9 cellular contexts compared by ENCODE assay signal in genomic region chr14:46490150-46490769, GRCh38.
DNase-seq lines count a peak whose midpoint lies in the region; ATAC-seq and TF ChIP-seq lines count a peak whose summit lies in the region.
"Had no signal": no experiment of that assay in that cellular context is flagged by ENCODE, and none has a peak within 500 bp of the region (broad histone marks: within the 10 kb centered on the region; RNA-seq: fewer than 3 reads in every experiment).

No MANE protein-coding gene starts in this region.

- H3K4me1 ChIP-seq in ovary (ENCODE audit: insufficient read depth): no peaks in the 10 kb centered on the region

- WGBS in ovary, 3 donors: 86 to 94% (median 92%) methylated on average over 2 of the region's 2 CpGs

- no peaks in the 10 kb centered on the region for H3K27me3 Mint-ChIP-seq in T-helper 2 cell treated with Interferon-gamma antibody and Interleukin-4, amounts not matched to agents 5 μg/mL and 100 μg/mL, for 36 hours (ENCODE audit: low read depth)
- H3K27me3 Mint-ChIP-seq: IgD-negative memory B cell had no signal

- intact Hi-C loops in ovary (cut with DNase I): no loop called here

- H3K9me3 ChIP-seq in WERI-Rb-1 (ENCODE audit: severe bottlenecking): no peaks in the 10 kb centered on the region
- H3K9me3 ChIP-seq in ovary: no peaks in the 10 kb centered on the region

- H3K27ac ChIP-seq in WERI-Rb-1 (no peak overlapping the region), ovary (no peak overlapping the region)

- peaks cover 28% of the 10 kb centered on the region for H3K9me3 Mint-ChIP-seq in T-helper 2 cell treated with Interferon-gamma antibody and Interleukin-4, amounts not matched to agents 5 μg/mL and 100 μg/mL, for 36 hours

- no peaks in the 10 kb centered on the region for H3K36me3 ChIP-seq in GM06990 (ENCODE audit: control insufficient read depth, insufficient read depth, low read length)
- no peaks in the 10 kb centered on the region for H3K36me3 ChIP-seq in WERI-Rb-1
- no peaks in the 10 kb centered on the region for H3K36me3 ChIP-seq in ovary

- TF ChIP-seq CTCF in GM06990 (IDR thresholded peaks at IDR 0.05; ENCODE audit: insufficient read depth, low read length, poor library complexity, severe bottlenecking): peak; percentile 43
- TF ChIP-seq CTCF in WERI-Rb-1 (IDR thresholded peaks at IDR 0.05; ENCODE audit: low read depth, low read length): peak; percentile 37; the same call in 1 of the 2 replicates
- TF ChIP-seq CTCF in ovary (IDR thresholded peaks at IDR 0.05): no peak

- H3K4me3 ChIP-seq in GM06990 (replicated peaks; ENCODE audit: low read depth, low read length): peak overlapping the region; percentile 47
- no peak overlapping the region for H3K4me3 ChIP-seq in WERI-Rb-1 (ENCODE audit: low read depth, low read length)
- H3K4me3 ChIP-seq in ovary: no peak overlapping the region

- H3K4me3 Mint-ChIP-seq in T-helper 2 cell treated with Interferon-gamma antibody and Interleukin-4, amounts not matched to agents 5 μg/mL and 100 μg/mL, for 36 hours: no peak overlapping the region
- H3K4me3 Mint-ChIP-seq: IgD-negative memory B cell had no signal

- TF ChIP-seq EP300 in ovary (IDR thresholded peaks at IDR 0.05): no peak

- H3K27me3 ChIP-seq in GM06990 (replicated peaks; ENCODE audit: control insufficient read depth, insufficient read depth, low read length) (no peaks in the 10 kb centered on the region), WERI-Rb-1 (ENCODE audit: insufficient read depth, low read depth, severe bottlenecking) (no peaks in the 10 kb centered on the region), ovary (no peaks in the 10 kb centered on the region)

- ATAC-seq in GM21390 (IDR thresholded peaks at IDR 0.05; ENCODE audit: unreplicated experiment) (peak; percentile 99), HG03558 (IDR thresholded peaks at IDR 0.05; ENCODE audit: extremely low read depth, unreplicated experiment) (peak; percentile 87)

- DNase-seq in GM06990 (ENCODE audit: extremely low read depth, insufficient read length) (no peak), WERI-Rb-1 (peak; percentile 27), ovary (no peak), NCI-H187 treated with DMSO at 0.1 percent for 48 hours (lab: John Stamatoyannopoulos, UW) (no peak), NCI-H1930 (lab: John Stamatoyannopoulos, UW) (no peak)
- no peak for DNase-seq in T-helper 2 cell treated with Interferon-gamma antibody and Interleukin-4, amounts not matched to agents 5 μg/mL and 100 μg/mL, for 36 hours (ENCODE audit: low spot score)

- no peak for TF ChIP-seq POLR2A in ovary (IDR thresholded peaks at IDR 0.05)

- H3K4me1 Mint-ChIP-seq in T-helper 2 cell treated with Interferon-gamma antibody and Interleukin-4, amounts not matched to agents 5 μg/mL and 100 μg/mL, for 36 hours (ENCODE audit: low read depth): no peaks in the 10 kb centered on the region
- H3K4me1 Mint-ChIP-seq: IgD-negative memory B cell had no signal

- H3K36me3 Mint-ChIP-seq in T-helper 2 cell treated with Interferon-gamma antibody and Interleukin-4, amounts not matched to agents 5 μg/mL and 100 μg/mL, for 36 hours (ENCODE audit: low read depth): no peaks in the 10 kb centered on the region
- H3K36me3 Mint-ChIP-seq: IgD-negative memory B cell had no signal

- no peak overlapping the region for H3K27ac Mint-ChIP-seq in T-helper 2 cell treated with Interferon-gamma antibody and Interleukin-4, amounts not matched to agents 5 μg/mL and 100 μg/mL, for 36 hours
- H3K27ac Mint-ChIP-seq: IgD-negative memory B cell had no signal

Comparison
In these comparisons a context has a peak if more than half of its experiments do, and no peak if none do; other contexts are left out.
1. CTCF ChIP-seq: peak in GM06990 (single experiment) and WERI-Rb-1 (single experiment); none in ovary (0 of 3).